6 cellular contexts compared by ENCODE assay signal in genomic region chr3:38996193-38996592, GRCh38. TPM values are rescaled to one million over a fixed set of nuclear protein-coding genes. Genes with fewer than 3 reads are reported as not detected.
"Had no signal": no experiment of that assay in that cellular context is flagged by ENCODE, and none has a peak within 500 bp of the region (broad histone marks: within the 10 kb centered on the region; RNA-seq: fewer than 3 reads in every experiment).

No MANE protein-coding gene starts in this region.

- H3K36me3 Mint-ChIP-seq: IgD-negative memory B cell had no signal

- H3K27me3 Mint-ChIP-seq: IgD-negative memory B cell had no signal

- H3K9me3 Mint-ChIP-seq: GM23338, H9, IgD-negative memory B cell had no signal

- DNase-seq: H9, HCEC 1CT, KBM-7 had no signal

- H3K27ac Mint-ChIP-seq: GM23338, H9, IgD-negative memory B cell had no signal

- ATAC-seq: GM23338 had no signal

- H3K4me3 Mint-ChIP-seq: GM23338, H9, IgD-negative memory B cell had no signal

RNA-seq across cellular contexts. Expression of gene SCN11A, which starts 55.6 kb away (rescaled TPM):
- total RNA-seq: HT-29 had no signal
- polyA plus RNA-seq: IgD-negative memory B cell had no signal
